10 cellular contexts compared by ENCODE assay signal in the genomic region with DNA sequence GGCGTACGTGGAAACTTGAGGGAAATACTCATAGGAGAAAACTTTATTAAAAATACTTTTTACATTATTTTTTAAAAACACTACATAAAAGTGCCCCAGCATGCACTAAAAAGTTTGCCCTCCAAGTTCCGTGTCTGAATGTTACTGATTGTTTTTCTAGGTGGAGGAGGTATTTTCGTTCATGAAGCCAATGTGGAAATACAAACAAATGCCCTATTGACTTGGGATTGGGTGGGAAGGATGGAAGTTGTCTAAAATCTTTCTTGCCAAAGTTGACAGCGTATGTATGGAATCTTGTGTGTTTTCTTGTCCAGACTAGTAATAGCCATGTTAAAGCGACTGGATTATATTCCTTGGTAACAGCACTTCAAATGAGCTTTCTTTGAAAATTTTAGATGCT. TPM values are rescaled to one million over a fixed set of nuclear protein-coding genes. Genes with fewer than 3 reads are reported as not detected.
DNase-seq lines count a peak whose midpoint lies in the region; ATAC-seq and TF ChIP-seq lines count a peak whose summit lies in the region.
"Had no signal": no experiment of that assay in that cellular context is flagged by ENCODE, and none has a peak within 500 bp of the region (broad histone marks: within the 10 kb centered on the region; RNA-seq: fewer than 3 reads in every experiment).

No MANE protein-coding gene starts in this region.

- H3K4me3 ChIP-seq in SK-N-SH (ENCODE audit: low read depth in 2 of 2, low read length in 1 of 2) (peak overlapping the region in 1 of 2 experiments; percentile 66; a peak in 1 of 4 replicates), fibroblast of the aortic adventitia (ENCODE audit: low read depth, low read length) (peak overlapping the region; percentile 76), skin epidermis (peak overlapping the region in 5 of 7 experiments; percentile 62 to 91 (median 67))

- no peak for ATAC-seq in SK-N-SH treated with all-trans-retinoic acid at 6 μM for 48 hours
- ATAC-seq in activated CD8-positive, alpha-beta T cell treated with anti-CD3 and anti-CD28 coated beads for 36 hours, result no peak
- no peak for ATAC-seq in HG03460 (IDR thresholded peaks at IDR 0.05; ENCODE audit: unreplicated experiment)

- no peak overlapping the region for H3K27ac ChIP-seq in SK-N-SH (ENCODE audit: low read depth in 2 of 2, low read length in 1 of 2)
- peak overlapping the region in 1 of 21 experiments; percentile 92 for H3K27ac ChIP-seq in skin epidermis
- H3K27ac ChIP-seq: 22Rv1 had no signal

- no peak for TF ChIP-seq EP300 in SK-N-SH (IDR thresholded peaks at IDR 0.05; ENCODE audit: borderline replicate concordance in 1 of 2, low read depth in 1 of 2, low read length in 1 of 2)

- H3K4me1 Mint-ChIP-seq in activated CD8-positive, alpha-beta T cell treated with anti-CD3 and anti-CD28 coated beads for 36 hours (ENCODE audit: low read depth), result peaks cover 12% of the 10 kb centered on the region

- H3K4me1 ChIP-seq in SK-N-SH (ENCODE audit: control insufficient read depth in 1 of 2, insufficient read depth in 2 of 2, low read depth in 1 of 2, low read length in 1 of 2), result peaks cover 0 to 8% of the 10 kb centered on the region in 2 experiments; a peak in 3 of 4 replicates

- H3K79me2 ChIP-seq in SK-N-SH (ENCODE audit: insufficient read depth), result no peaks in the 10 kb centered on the region

- no peaks in the 10 kb centered on the region for H3K9me2 ChIP-seq in SK-N-SH

- H2AFZ ChIP-seq in SK-N-SH (ENCODE audit: low read depth), result peak overlapping the region; percentile 85

- H3F3A ChIP-seq in SK-N-SH (replicated peaks; ENCODE audit: insufficient read depth), result peaks cover 10% of the 10 kb centered on the region

- H3K27ac Mint-ChIP-seq in activated CD8-positive, alpha-beta T cell treated with anti-CD3 and anti-CD28 coated beads for 36 hours, result peak overlapping the region; percentile 47

- no peak for DNase-seq in SK-N-SH
- DNase-seq in activated CD8-positive, alpha-beta T cell treated with anti-CD3 and anti-CD28 coated beads for 36 hours, result no peak
- peak; percentile 39 for DNase-seq in fibroblast of the aortic adventitia (ENCODE audit: low read depth)
- DNase-seq in COLO668 (lab: John Stamatoyannopoulos, UW; ENCODE audit: unreplicated experiment), result no peak
- no peak for DNase-seq in occipital lobe (lab: John Stamatoyannopoulos, UW)
- DNase-seq: MV-4-11 had no signal

- peak overlapping the region; percentile 76; the same call in 1 of the 2 replicates for H3K4me2 ChIP-seq in SK-N-SH

- peaks cover 42% of the 10 kb centered on the region for H3K27me3 Mint-ChIP-seq in activated CD8-positive, alpha-beta T cell treated with anti-CD3 and anti-CD28 coated beads for 36 hours

- no peaks in the 10 kb centered on the region for H3K36me3 Mint-ChIP-seq in activated CD8-positive, alpha-beta T cell treated with anti-CD3 and anti-CD28 coated beads for 36 hours (ENCODE audit: low read depth)

- no peak overlapping the region for H3K9ac ChIP-seq in SK-N-SH

- CTCF ChIA-PET in SK-N-SH (lab: Yijun Ruan, JAX), result interaction anchor here (0.6 to 1.6 kb wide), 2 partner anchors 10 to 399 kb away, joined by 3 to 6 read pairs; no protein-coding TSS in a partner anchor
- CTCF ChIA-PET in activated CD8-positive, alpha-beta T cell treated with anti-CD3 and anti-CD28 coated beads for 36 hours (lab: Charles Lee), result interaction anchor here (1.2 to 1.6 kb wide), 2 partner anchors 41 to 162 kb away, joined by 3 to 5 read pairs; no protein-coding TSS in a partner anchor

- 42% methylated on average over 6 of the region's 6 CpGs for WGBS in SK-N-SH (ENCODE audit: low lambda C conversion rate)

- intact Hi-C loops in activated CD8-positive, alpha-beta T cell treated with anti-CD3 and anti-CD28 coated beads for 36 hours (cut with micrococcal nuclease), result no loop called here

- POLR2A ChIA-PET in SK-N-SH (lab: Yijun Ruan, JAX), result no interaction called here
- POLR2A ChIA-PET in activated CD8-positive, alpha-beta T cell treated with anti-CD3 and anti-CD28 coated beads for 36 hours (lab: Charles Lee), result interaction anchor here (0.7 kb wide), 1 partner anchor 309 kb away, joined by 3 read pairs; no protein-coding TSS in a partner anchor

- H3K4me3 Mint-ChIP-seq in activated CD8-positive, alpha-beta T cell treated with anti-CD3 and anti-CD28 coated beads for 36 hours, result peak overlapping the region; percentile 74

- H3K9me3 ChIP-seq in SK-N-SH, result no peaks in the 10 kb centered on the region

- no peaks in the 10 kb centered on the region for H3K9me3 Mint-ChIP-seq in activated CD8-positive, alpha-beta T cell treated with anti-CD3 and anti-CD28 coated beads for 36 hours

- H4K20me1 ChIP-seq in SK-N-SH (ENCODE audit: insufficient read depth), result no peaks in the 10 kb centered on the region

- H3K36me3 ChIP-seq in SK-N-SH (replicated peaks in 1 of 2; ENCODE audit: control insufficient read depth in 1 of 2, insufficient read depth in 2 of 2, low read length in 1 of 2), result no peaks in the 10 kb centered on the region

- TF ChIP-seq CTCF in SK-N-SH (IDR thresholded peaks at IDR 0.05) (no peak), fibroblast of the aortic adventitia (IDR thresholded peaks at IDR 0.05; ENCODE audit: insufficient read depth, low read length) (no peak)
- no peak for TF ChIP-seq CTCF in activated CD8-positive, alpha-beta T cell treated with anti-CD3 and anti-CD28 coated beads for 36 hours (IDR thresholded peaks at IDR 0.05)

- peaks cover 20% of the 10 kb centered on the region; the same call in 1 of the 2 replicates for H3K27me3 ChIP-seq in SK-N-SH (ENCODE audit: insufficient read depth)

- no peak for TF ChIP-seq RAD21 in SK-N-SH (IDR thresholded peaks at IDR 0.05; ENCODE audit: low read length)

TF ChIP-seq in SK-N-SH, 30 proteins besides CTCF, POLR2A, EP300 and RAD21:
- TF ChIP-seq, protein P1, sequence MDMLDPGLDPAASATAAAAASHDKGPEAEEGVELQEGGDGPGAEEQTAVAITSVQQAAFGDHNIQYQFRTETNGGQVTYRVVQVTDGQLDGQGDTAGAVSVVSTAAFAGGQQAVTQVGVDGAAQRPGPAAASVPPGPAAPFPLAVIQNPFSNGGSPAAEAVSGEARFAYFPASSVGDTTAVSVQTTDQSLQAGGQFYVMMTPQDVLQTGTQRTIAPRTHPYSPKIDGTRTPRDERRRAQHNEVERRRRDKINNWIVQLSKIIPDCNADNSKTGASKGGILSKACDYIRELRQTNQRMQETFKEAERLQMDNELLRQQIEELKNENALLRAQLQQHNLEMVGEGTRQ (IDR thresholded peaks at IDR 0.05; ENCODE audit: borderline replicate concordance, low read depth, low read length), result no peak
- TF ChIP-seq RFX5 (IDR thresholded peaks at IDR 0.05; ENCODE audit: low read length), result no peak
- no peak for TF ChIP-seq FOSL2 (IDR thresholded peaks at IDR 0.05; ENCODE audit: borderline replicate concordance, low read depth)

TF ChIP-seq in SK-N-SH treated with all-trans-retinoic acid at 6 μM for 48 hours, 23 proteins besides CTCF, POLR2A, EP300 and RAD21:
- no peak for TF ChIP-seq ZNF565 (CRISPR knock-in tag; conservative IDR thresholded peaks at IDR 0.05; ENCODE audit: low read depth)
- TF ChIP-seq, protein P2, sequence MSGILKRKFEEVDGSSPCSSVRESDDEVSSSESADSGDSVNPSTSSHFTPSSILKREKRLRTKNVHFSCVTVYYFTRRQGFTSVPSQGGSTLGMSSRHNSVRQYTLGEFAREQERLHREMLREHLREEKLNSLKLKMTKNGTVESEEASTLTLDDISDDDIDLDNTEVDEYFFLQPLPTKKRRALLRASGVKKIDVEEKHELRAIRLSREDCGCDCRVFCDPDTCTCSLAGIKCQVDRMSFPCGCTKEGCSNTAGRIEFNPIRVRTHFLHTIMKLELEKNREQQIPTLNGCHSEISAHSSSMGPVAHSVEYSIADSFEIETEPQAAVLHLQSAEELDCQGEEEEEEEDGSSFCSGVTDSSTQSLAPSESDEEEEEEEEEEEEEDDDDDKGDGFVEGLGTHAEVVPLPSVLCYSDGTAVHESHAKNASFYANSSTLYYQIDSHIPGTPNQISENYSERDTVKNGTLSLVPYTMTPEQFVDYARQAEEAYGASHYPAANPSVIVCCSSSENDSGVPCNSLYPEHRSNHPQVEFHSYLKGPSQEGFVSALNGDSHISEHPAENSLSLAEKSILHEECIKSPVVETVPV (CRISPR knock-in tag; IDR thresholded peaks at IDR 0.05), result no peak
- TF ChIP-seq ZC3H10 (CRISPR knock-in tag; IDR thresholded peaks at IDR 0.05), result no peak
- no peak for TF ChIP-seq TOX (CRISPR knock-in tag; IDR thresholded peaks at IDR 0.05; ENCODE audit: borderline replicate concordance)
TF ChIP-seq in SK-N-SH treated with all-trans-retinoic acid at 6 μM for 48 hours: peak in this region for 0.

RNA-seq across cellular contexts. Expression of a gene that starts 1.2 kb away (rescaled TPM):
- polyA plus RNA-seq in SK-N-SH (2012; rRNA removed), result 0.86 and 0.95 TPM in 2 replicates
- polyA plus RNA-seq in SK-N-SH (2012; cell fraction: cytosol; rRNA removed), result 0.63 and 0.73 TPM in 2 replicates
- 1.5 and 2.7 TPM in 2 replicates for polyA plus RNA-seq in SK-N-SH (2012; cell fraction: nucleus; rRNA removed)
- 1 to 10 TPM; 1.1 to 1.7 TPM for total RNA-seq in activated CD8-positive, alpha-beta T cell treated with anti-CD3 and anti-CD28 coated beads for 36 hours
- 3.1 and 4.7 TPM in 2 replicates for total RNA-seq in fibroblast of the aortic adventitia (ENCODE audit: low replicate concordance)
- 0.47 TPM for total RNA-seq in occipital lobe
